ENCODE assay signal across 26 cellular contexts in the genomic region with DNA sequence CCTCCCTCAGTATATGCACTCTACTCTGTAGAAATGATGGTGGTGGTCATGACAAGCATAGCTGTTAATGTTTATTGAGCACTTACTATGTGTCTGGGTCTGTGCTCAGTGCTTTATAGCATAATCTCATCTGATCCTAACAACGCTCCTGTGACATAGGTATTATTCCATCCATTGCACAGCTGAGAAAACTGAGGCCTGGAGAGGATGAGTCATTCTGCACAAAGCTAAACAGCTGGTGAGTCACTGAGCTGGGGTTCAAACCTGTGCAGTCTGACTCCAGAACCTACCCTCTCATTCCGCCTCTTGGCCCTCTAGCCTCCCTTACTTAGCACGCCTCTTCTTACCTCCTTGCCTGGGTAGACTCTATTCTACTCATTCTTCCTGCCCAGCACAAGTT.
"Had no signal": no experiment of that assay in that cellular context is flagged by ENCODE, and none has a peak within 500 bp of the region (broad histone marks: within the 10 kb centered on the region; RNA-seq: fewer than 3 reads in every experiment).

No MANE protein-coding gene starts in this region.

- H3K27me3 Mint-ChIP-seq: naive B cell; progenitor cell of endocrine pancreas; stimulated activated naive B cell treated with anti-CD40 and anti-IgM and Interleukin-4, amounts not matched to agents 10 μg/mL and 1 μg/mL and 100 μg/mL, for 72 hours; stimulated activated naive CD8-positive, alpha-beta T cell treated with anti-CD3 and anti-CD28 coated beads, Interleukin-15, Interleukin-2, amounts not matched to agents 100 ng/mL and 50 ng/mL, for 24 hours; type B pancreatic cell had no signal

- H3K9me3 ChIP-seq: left lung, lower lobe of right lung, ovary, right atrium auricular region, tibial nerve, uterus had no signal

- H3K4me1 Mint-ChIP-seq: immature natural killer cell; naive B cell; natural killer cell; stimulated activated naive B cell treated with anti-CD40 and anti-IgM and Interleukin-4, amounts not matched to agents 10 μg/mL and 1 μg/mL and 100 μg/mL, for 72 hours had no signal

- ATAC-seq: left colon; left lung; lower lobe of right lung; natural killer cell; sciatic nerve; stimulated activated naive B cell treated with anti-CD40 and anti-IgM and Interleukin-4, amounts not matched to agents 10 μg/mL and 1 μg/mL and 100 μg/mL, for 72 hours had no signal

- H3K36me3 ChIP-seq: ovary, uterus had no signal

- H3K27ac Mint-ChIP-seq: natural killer cell; progenitor cell of endocrine pancreas; stimulated activated naive B cell treated with anti-CD40 and anti-IgM and Interleukin-4, amounts not matched to agents 10 μg/mL and 1 μg/mL and 100 μg/mL, for 72 hours; stimulated activated naive CD8-positive, alpha-beta T cell treated with anti-CD3 and anti-CD28 coated beads, Interleukin-15, Interleukin-2, amounts not matched to agents 100 ng/mL and 50 ng/mL, for 24 hours; type B pancreatic cell had no signal

- H3K4me3 ChIP-seq: left lung, lower lobe of right lung, ovary, right atrium auricular region, skin epidermis, tibial nerve, uterus had no signal

- H3K4me3 Mint-ChIP-seq: immature natural killer cell; naive B cell; natural killer cell; stimulated activated naive B cell treated with anti-CD40 and anti-IgM and Interleukin-4, amounts not matched to agents 10 μg/mL and 1 μg/mL and 100 μg/mL, for 72 hours; stimulated activated naive CD8-positive, alpha-beta T cell treated with anti-CD3 and anti-CD28 coated beads, Interleukin-15, Interleukin-2, amounts not matched to agents 100 ng/mL and 50 ng/mL, for 24 hours; type B pancreatic cell had no signal

- H3K36me3 Mint-ChIP-seq: natural killer cell had no signal

- H3K4me1 ChIP-seq: left lung, lower lobe of right lung, right atrium auricular region, tibial nerve, uterus had no signal

- DNase-seq: hypothalamus; immature natural killer cell; kidney; left colon; left lung; lower lobe of right lung; mammary epithelial cell; mesenchymal stem cell; naive B cell; natural killer cell; ovary; stimulated activated CD4-positive, alpha-beta T cell treated with anti-CD3 and anti-CD28 coated beads, Interleukin-12 subunit alpha, Interleukin-12 subunit beta, amount 100 ng/mL, for 4 hours; stimulated activated CD4-positive, alpha-beta T cell treated with anti-CD3 and anti-CD28 coated beads, Interleukin-15, amount 100 ng/mL, for 24 hours; stimulated activated CD4-positive, alpha-beta T cell treated with anti-CD3 and anti-CD28 coated beads, Interleukin-2, amount 100 ng/mL, for 24 hours; stimulated activated CD4-positive, alpha-beta T cell treated with anti-CD3 and anti-CD28 coated beads, Interleukin-4, amount 100 ng/mL, for 1 hour; stimulated activated naive B cell treated with anti-CD40 and anti-IgM and Interleukin-4, amounts not matched to agents 10 μg/mL and 1 μg/mL and 100 μg/mL, for 72 hours; substantia nigra; uterus had no signal

- FAIRE-seq: islet of Langerhans, kidney had no signal

- H3K9me3 Mint-ChIP-seq: immature natural killer cell; naive B cell; natural killer cell; stimulated activated naive B cell treated with anti-CD40 and anti-IgM and Interleukin-4, amounts not matched to agents 10 μg/mL and 1 μg/mL and 100 μg/mL, for 72 hours; stimulated activated naive CD8-positive, alpha-beta T cell treated with anti-CD3 and anti-CD28 coated beads, Interleukin-15, Interleukin-2, amounts not matched to agents 100 ng/mL and 50 ng/mL, for 24 hours; type B pancreatic cell had no signal

- H3K27ac ChIP-seq: left lung, lower lobe of right lung, ovary, right atrium auricular region, skin epidermis, tibial nerve, uterus had no signal

- H3K27me3 ChIP-seq: left lung, ovary, right atrium auricular region, tibial nerve, uterus had no signal
